Comparison of ENCODE assay signal across 12 cellular contexts in genomic region chr11:114169321-114169749, GRCh38.
DNase-seq lines count a peak whose midpoint lies in the region; ATAC-seq and TF ChIP-seq lines count a peak whose summit lies in the region.
"Had no signal": no experiment of that assay in that cellular context is flagged by ENCODE, and none has a peak within 500 bp of the region (broad histone marks: within the 10 kb centered on the region; RNA-seq: fewer than 3 reads in every experiment).

No MANE protein-coding gene starts in this region.

- H3K4me1 ChIP-seq in CD8-positive, alpha-beta T cell (ENCODE audit: insufficient read depth, low read length) = peaks cover 98% of the 10 kb centered on the region
- peaks cover 82% of the 10 kb centered on the region for H3K4me1 ChIP-seq in OCI-LY1 (ENCODE audit: insufficient read depth, low read length, severe bottlenecking)
- H3K4me1 ChIP-seq in right atrium auricular region = peaks cover 2 to 98% of the 10 kb centered on the region in 2 donors

- peaks cover 98% of the 10 kb centered on the region for H3K4me1 Mint-ChIP-seq in CD8-positive, alpha-beta T cell (ENCODE audit: low read depth)
- H3K4me1 Mint-ChIP-seq in stimulated activated naive B cell treated with anti-CD40 and anti-IgM and Interleukin-4, amounts not matched to agents 10 μg/mL and 1 μg/mL and 100 μg/mL, for 72 hours = peaks cover 65 to 93% of the 10 kb centered on the region in 2 donors

- no peaks in the 10 kb centered on the region for H3K79me2 ChIP-seq in OCI-LY1 (ENCODE audit: insufficient read depth, low read length)

- no peaks in the 10 kb centered on the region for H3K27me3 ChIP-seq in CD8-positive, alpha-beta T cell (ENCODE audit: insufficient read depth, low read length)
- H3K27me3 ChIP-seq in OCI-LY1 (ENCODE audit: insufficient read depth, low read length) (no peaks in the 10 kb centered on the region), right atrium auricular region (no peaks in the 10 kb centered on the region)

- H3K4me2 ChIP-seq in OCI-LY1 (ENCODE audit: low read length) = no peak overlapping the region

- H3K9me3 Mint-ChIP-seq in CD8-positive, alpha-beta T cell = no peaks in the 10 kb centered on the region
- H3K9me3 Mint-ChIP-seq in stimulated activated naive B cell treated with anti-CD40 and anti-IgM and Interleukin-4, amounts not matched to agents 10 μg/mL and 1 μg/mL and 100 μg/mL, for 72 hours = no peaks in the 10 kb centered on the region
- H3K9me3 Mint-ChIP-seq: dendritic cell treated with granulocyte-macrophage colony-stimulating factor and Interleukin-4, amounts not matched to agents 40 ng/mL and 50 ng/mL, for 4 days had no signal

- TF ChIP-seq CTCF in CD8-positive, alpha-beta T cell (IDR thresholded peaks at IDR 0.05) = no peak
- TF ChIP-seq CTCF in OCI-LY1 (IDR thresholded peaks at IDR 0.05; ENCODE audit: low read length) (no peak), right atrium auricular region (IDR thresholded peaks at IDR 0.05) (no peak)

- intact Hi-C loops in CD8-positive, alpha-beta T cell (cut with DNase I, micrococcal nuclease) = loop anchor here (10.0 kb wide), 3 partner anchors 295 to 855 kb away; partner anchors contain the start of genes USP28 (in 2 of the 2), CLDN25 (in 1 of the 2), TTC12 (in 1 of the 2) and ZW10 (in 1 of the 2)

- peak overlapping the region; percentile 15 for H3K4me3 Mint-ChIP-seq in CD8-positive, alpha-beta T cell
- no peak overlapping the region for H3K4me3 Mint-ChIP-seq in stimulated activated naive B cell treated with anti-CD40 and anti-IgM and Interleukin-4, amounts not matched to agents 10 μg/mL and 1 μg/mL and 100 μg/mL, for 72 hours
- H3K4me3 Mint-ChIP-seq: dendritic cell treated with granulocyte-macrophage colony-stimulating factor and Interleukin-4, amounts not matched to agents 40 ng/mL and 50 ng/mL, for 4 days had no signal

- H3K9me2 ChIP-seq in OCI-LY1 (ENCODE audit: low read depth, low read length) = no peaks in the 10 kb centered on the region

- no peak for DNase-seq in CD8-positive, alpha-beta T cell
- DNase-seq in right atrium auricular region (ENCODE audit: low spot score) (no peak), NCI-H524 treated with DMSO at 0.1 percent for 48 hours (lab: John Stamatoyannopoulos, UW) (no peak), iPS-NIHi7 (ENCODE audit: extremely low spot score) (no peak), nucleus accumbens (lab: John Stamatoyannopoulos, UW) (no peak)
- DNase-seq in stimulated activated naive B cell treated with anti-CD40 and anti-IgM and Interleukin-4, amounts not matched to agents 10 μg/mL and 1 μg/mL and 100 μg/mL, for 72 hours = no peak
- DNase-seq: DMS79 treated with DMSO at 0.1 percent for 48 hours; NCI-H146; stimulated activated CD4-positive, alpha-beta T cell treated with anti-CD3 and anti-CD28 coated beads, Interleukin-2, amount 100 ng/mL, for 24 hours had no signal

- no peaks in the 10 kb centered on the region for H3K36me3 ChIP-seq in CD8-positive, alpha-beta T cell (ENCODE audit: insufficient read depth, low read length)
- H3K36me3 ChIP-seq in OCI-LY1 (ENCODE audit: insufficient read depth, low read length) (no peaks in the 10 kb centered on the region), right atrium auricular region (peaks cover 6% of the 10 kb centered on the region)

- H3K9me3 ChIP-seq in CD8-positive, alpha-beta T cell (ENCODE audit: low read length) = no peaks in the 10 kb centered on the region
- H3K9me3 ChIP-seq in OCI-LY1 (ENCODE audit: low read length) (no peaks in the 10 kb centered on the region), right atrium auricular region (no peaks in the 10 kb centered on the region)

- H2AFZ ChIP-seq in OCI-LY1 (ENCODE audit: low read length) = no peak overlapping the region

- H3F3A ChIP-seq in OCI-LY1 (ENCODE audit: insufficient read depth, low read length) = no peaks in the 10 kb centered on the region

- CTCF ChIA-PET in CD8-positive, alpha-beta T cell (lab: Charles Lee) = interaction anchor here (0.9 to 5.1 kb wide), 8 partner anchors 9 to 134 kb away, joined by 3 to 28 read pairs (median 4); no protein-coding TSS in a partner anchor

- H4K20me1 ChIP-seq in OCI-LY1 (ENCODE audit: insufficient read depth, low read length) = no peaks in the 10 kb centered on the region

- H3K27me3 Mint-ChIP-seq in CD8-positive, alpha-beta T cell (ENCODE audit: low read depth) = no peaks in the 10 kb centered on the region
- H3K27me3 Mint-ChIP-seq in stimulated activated naive B cell treated with anti-CD40 and anti-IgM and Interleukin-4, amounts not matched to agents 10 μg/mL and 1 μg/mL and 100 μg/mL, for 72 hours = no peaks in the 10 kb centered on the region

- H3K9ac ChIP-seq in OCI-LY1 (ENCODE audit: low read length) = no peak overlapping the region

- H3K27ac ChIP-seq in CD8-positive, alpha-beta T cell (ENCODE audit: low read depth, low read length) = no peak overlapping the region
- H3K27ac ChIP-seq in OCI-LY1 (ENCODE audit: low read depth, low read length, poor library complexity, severe bottlenecking) (peak overlapping the region; percentile 86), right atrium auricular region (peak overlapping the region; percentile 99)

- POLR2A ChIA-PET in CD8-positive, alpha-beta T cell (lab: Charles Lee) = interaction anchor here (6.0 to 11.0 kb wide), 2 partner anchors 9 to 13 kb away, joined by 41 to 103 read pairs; no protein-coding TSS in a partner anchor

- H3K36me3 Mint-ChIP-seq in CD8-positive, alpha-beta T cell = no peaks in the 10 kb centered on the region
- no peaks in the 10 kb centered on the region for H3K36me3 Mint-ChIP-seq in stimulated activated naive B cell treated with anti-CD40 and anti-IgM and Interleukin-4, amounts not matched to agents 10 μg/mL and 1 μg/mL and 100 μg/mL, for 72 hours

- no peak overlapping the region for H3K4me3 ChIP-seq in CD8-positive, alpha-beta T cell (ENCODE audit: low read depth, low read length)
- H3K4me3 ChIP-seq in OCI-LY1 (ENCODE audit: low read depth, low read length, poor library complexity, severe bottlenecking) = no peak overlapping the region
- H3K4me3 ChIP-seq in right atrium auricular region = no peak overlapping the region

- ATAC-seq in CD8-positive, alpha-beta T cell = no peak
- no peak for ATAC-seq in stimulated activated naive B cell treated with anti-CD40 and anti-IgM and Interleukin-4, amounts not matched to agents 10 μg/mL and 1 μg/mL and 100 μg/mL, for 72 hours (replicated peaks)
- ATAC-seq in HG03439 (IDR thresholded peaks at IDR 0.05; ENCODE audit: unreplicated experiment) = no peak

- peak overlapping the region; percentile 43 for H3K27ac Mint-ChIP-seq in CD8-positive, alpha-beta T cell
- peak overlapping the region; percentile 65 for H3K27ac Mint-ChIP-seq in stimulated activated naive B cell treated with anti-CD40 and anti-IgM and Interleukin-4, amounts not matched to agents 10 μg/mL and 1 μg/mL and 100 μg/mL, for 72 hours
- H3K27ac Mint-ChIP-seq: dendritic cell treated with granulocyte-macrophage colony-stimulating factor and Interleukin-4, amounts not matched to agents 40 ng/mL and 50 ng/mL, for 4 days had no signal
